8 cellular contexts compared by ENCODE assay signal in the genomic region with DNA sequence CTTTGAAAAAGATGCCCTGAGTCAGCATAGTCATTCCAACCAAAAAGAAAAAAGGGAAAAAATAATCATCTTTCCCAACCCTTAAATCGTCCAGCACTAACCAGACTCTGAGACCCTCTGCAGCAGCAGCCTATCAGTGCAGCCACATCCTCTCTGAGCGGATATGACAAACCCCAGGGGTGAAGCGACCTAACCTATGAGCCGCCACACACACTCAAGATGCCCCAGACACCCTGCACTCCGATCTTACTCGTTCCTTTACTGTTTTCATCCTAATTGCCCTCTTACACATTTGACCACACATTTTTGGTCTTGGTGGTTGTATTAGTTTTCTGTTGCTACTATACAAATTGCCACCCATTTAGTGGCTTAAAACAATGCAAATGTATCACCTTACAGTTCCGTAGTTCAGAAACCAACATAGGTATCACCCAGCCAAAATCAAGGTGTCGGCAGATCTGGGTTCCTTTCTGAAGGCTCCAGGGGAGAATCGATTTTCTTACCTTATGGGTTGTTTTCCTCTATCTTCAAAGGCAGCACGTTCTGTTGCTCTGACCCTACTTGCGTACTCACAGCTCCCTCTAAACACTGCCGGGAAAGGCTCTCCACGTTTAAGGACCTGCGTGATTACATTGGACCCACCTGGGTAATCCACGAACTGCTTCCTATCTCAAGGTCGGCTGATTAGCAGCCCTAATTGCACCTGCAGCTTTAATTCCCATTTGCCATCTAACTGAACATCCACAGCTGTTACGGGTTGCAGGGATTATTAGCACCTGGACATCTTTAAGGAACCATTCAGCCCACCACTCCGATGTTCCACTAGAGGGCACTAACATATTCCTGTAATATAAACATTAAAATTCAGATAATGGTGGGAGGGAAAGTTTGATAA. TPM values are rescaled to one million over a fixed set of nuclear protein-coding genes. Genes with fewer than 3 reads are reported as not detected.
DNase-seq lines count a peak whose midpoint lies in the region; ATAC-seq and TF ChIP-seq lines count a peak whose summit lies in the region.

No MANE protein-coding gene starts in this region.

- peaks cover 73% of the 10 kb centered on the region for H3K4me1 Mint-ChIP-seq in activated CD8-positive, alpha-beta memory T cell treated with anti-CD3 and anti-CD28 coated beads, Interleukin-2, amount 10 ng/mL, durations not matched to agents 7 days and 5 days
- peaks cover 84% of the 10 kb centered on the region for H3K4me1 Mint-ChIP-seq in activated CD8-positive, alpha-beta T cell treated with anti-CD3 and anti-CD28 coated beads, Interleukin-2, amount 10 ng/mL, durations not matched to agents 7 days and 5 days (ENCODE audit: low read depth)

- peak overlapping the region; percentile 94 for H3K27ac Mint-ChIP-seq in activated CD8-positive, alpha-beta memory T cell treated with anti-CD3 and anti-CD28 coated beads, Interleukin-2, amount 10 ng/mL, durations not matched to agents 7 days and 5 days
- peak overlapping the region; percentile 95 for H3K27ac Mint-ChIP-seq in activated CD8-positive, alpha-beta T cell treated with anti-CD3 and anti-CD28 coated beads, Interleukin-2, amount 10 ng/mL, durations not matched to agents 7 days and 5 days

- no peaks in the 10 kb centered on the region for H3K27me3 Mint-ChIP-seq in activated CD8-positive, alpha-beta memory T cell treated with anti-CD3 and anti-CD28 coated beads, Interleukin-2, amount 10 ng/mL, durations not matched to agents 7 days and 5 days
- H3K27me3 Mint-ChIP-seq in activated CD8-positive, alpha-beta T cell treated with anti-CD3 and anti-CD28 coated beads, Interleukin-2, amount 10 ng/mL, durations not matched to agents 7 days and 5 days (ENCODE audit: low read depth), result no peaks in the 10 kb centered on the region

- peak; percentile 36 to 69 for TF ChIP-seq CTCF in right atrium auricular region (IDR thresholded peaks at IDR 0.05)
- peak in 2 of 3 experiments; percentile 61 to 71 for TF ChIP-seq CTCF in testis (IDR thresholded peaks at IDR 0.05)

- H3K27me3 ChIP-seq in right atrium auricular region, result no peaks in the 10 kb centered on the region
- H3K27me3 ChIP-seq in testis, result no peaks in the 10 kb centered on the region

- H3K36me3 Mint-ChIP-seq in activated CD8-positive, alpha-beta memory T cell treated with anti-CD3 and anti-CD28 coated beads, Interleukin-2, amount 10 ng/mL, durations not matched to agents 7 days and 5 days, result no peaks in the 10 kb centered on the region
- peaks cover 4% of the 10 kb centered on the region for H3K36me3 Mint-ChIP-seq in activated CD8-positive, alpha-beta T cell treated with anti-CD3 and anti-CD28 coated beads, Interleukin-2, amount 10 ng/mL, durations not matched to agents 7 days and 5 days (ENCODE audit: low read depth)

- no peak overlapping the region for H3K4me3 ChIP-seq in right atrium auricular region
- no peak overlapping the region for H3K4me3 ChIP-seq in testis

- intact Hi-C loops in testis (cut with DNase I; ENCODE audit: low total_unique reads), result loop anchor here (5.0 kb wide), 1 partner anchor 65 kb away; no protein-coding TSS in a partner anchor

- H3K4me3 Mint-ChIP-seq in activated CD8-positive, alpha-beta memory T cell treated with anti-CD3 and anti-CD28 coated beads, Interleukin-2, amount 10 ng/mL, durations not matched to agents 7 days and 5 days, result peak overlapping the region; percentile 73
- H3K4me3 Mint-ChIP-seq in activated CD8-positive, alpha-beta T cell treated with anti-CD3 and anti-CD28 coated beads, Interleukin-2, amount 10 ng/mL, durations not matched to agents 7 days and 5 days, result peak overlapping the region; percentile 74

- POLR2A ChIA-PET in activated CD8-positive, alpha-beta T cell treated with anti-CD3 and anti-CD28 coated beads, Interleukin-2, amount 10 ng/mL, durations not matched to agents 7 days and 5 days (lab: Charles Lee), result interaction anchor here (1.0 to 1.9 kb wide), 2 partner anchors 84 to 97 kb away, joined by 3 to 5 read pairs; no protein-coding TSS in a partner anchor

- H3K4me1 ChIP-seq in right atrium auricular region, result no peaks in the 10 kb centered on the region
- H3K4me1 ChIP-seq in testis, result peaks cover 9% of the 10 kb centered on the region

- CTCF ChIA-PET in activated CD8-positive, alpha-beta memory T cell treated with anti-CD3 and anti-CD28 coated beads, Interleukin-2, amount 10 ng/mL, durations not matched to agents 7 days and 5 days (lab: Charles Lee), result interaction anchor here (1.0 to 3.7 kb wide), 3 partner anchors 20 to 71 kb away, joined by 3 to 32 read pairs (median 5); no protein-coding TSS in a partner anchor
- CTCF ChIA-PET in activated CD8-positive, alpha-beta T cell treated with anti-CD3 and anti-CD28 coated beads, Interleukin-2, amount 10 ng/mL, durations not matched to agents 7 days and 5 days (lab: Charles Lee), result interaction anchor here (0.9 to 4.1 kb wide), 10 partner anchors 20 to 101 kb away, joined by 3 to 51 read pairs (median 6); no protein-coding TSS in a partner anchor

- H3K9me3 ChIP-seq in right atrium auricular region, result no peaks in the 10 kb centered on the region
- H3K9me3 ChIP-seq in testis, result no peaks in the 10 kb centered on the region

- peak; percentile 83 for ATAC-seq in activated CD8-positive, alpha-beta memory T cell treated with anti-CD3 and anti-CD28 coated beads, Interleukin-2, amount 10 ng/mL, durations not matched to agents 7 days and 5 days
- peak; percentile 83 for ATAC-seq in activated CD8-positive, alpha-beta T cell treated with anti-CD3 and anti-CD28 coated beads, Interleukin-2, amount 10 ng/mL, durations not matched to agents 7 days and 5 days
- no peak for ATAC-seq in HG02588 (IDR thresholded peaks at IDR 0.05; ENCODE audit: unreplicated experiment)

- H3K27ac ChIP-seq in right atrium auricular region, result no peak overlapping the region
- peak overlapping the region in 1 of 2 donors; percentile 34 for H3K27ac ChIP-seq in testis

- peak; percentile 77 for DNase-seq in activated CD8-positive, alpha-beta memory T cell treated with anti-CD3 and anti-CD28 coated beads, Interleukin-2, amount 10 ng/mL, durations not matched to agents 7 days and 5 days
- no peak for DNase-seq in activated CD8-positive, alpha-beta memory T cell treated with anti-CD3 and anti-CD28 coated beads for 24 hours
- DNase-seq in LHCN-M2 (ENCODE audit: low read depth) (peak; percentile 28), right atrium auricular region (ENCODE audit: low spot score) (no peak), testis (peak; percentile 51), GOT3 (lab: John Stamatoyannopoulos, UW) (no peak)
- peak; percentile 70 for DNase-seq in activated CD8-positive, alpha-beta T cell treated with anti-CD3 and anti-CD28 coated beads, Interleukin-2, amount 10 ng/mL, durations not matched to agents 7 days and 5 days

- H3K9me3 Mint-ChIP-seq in activated CD8-positive, alpha-beta memory T cell treated with anti-CD3 and anti-CD28 coated beads, Interleukin-2, amount 10 ng/mL, durations not matched to agents 7 days and 5 days (ENCODE audit: low read depth), result no peaks in the 10 kb centered on the region
- no peaks in the 10 kb centered on the region for H3K9me3 Mint-ChIP-seq in activated CD8-positive, alpha-beta T cell treated with anti-CD3 and anti-CD28 coated beads, Interleukin-2, amount 10 ng/mL, durations not matched to agents 7 days and 5 days (ENCODE audit: insufficient read depth)

- H3K36me3 ChIP-seq in right atrium auricular region (no peaks in the 10 kb centered on the region), testis (ENCODE audit: low read depth, missing control alignments) (no peaks in the 10 kb centered on the region)

- no peak for TF ChIP-seq POLR2A in testis (IDR thresholded peaks at IDR 0.05)

- 47 to 54% methylated on average over 18 of the region's 18 CpGs for WGBS in testis, 2 donors

RNA-seq across cellular contexts. Expression of a gene that starts 37.3 kb away (rescaled TPM):
- total RNA-seq in activated CD8-positive, alpha-beta memory T cell treated with anti-CD3 and anti-CD28 coated beads, Interleukin-2, amount 10 ng/mL, durations not matched to agents 7 days and 5 days, result not detected
- total RNA-seq in LHCN-M2 (2014; rRNA removed), result not detected in 2 replicates
- polyA plus RNA-seq in LHCN-M2 (2012), result not detected
- not detected for total RNA-seq in activated CD8-positive, alpha-beta T cell treated with anti-CD3 and anti-CD28 coated beads, Interleukin-2, amount 10 ng/mL, durations not matched to agents 7 days and 5 days
- not detected for total RNA-seq in right atrium auricular region
- total RNA-seq in testis, result not detected
- not detected for polyA plus RNA-seq in testis (ENCODE audit: insufficient read depth, low read depth, low replicate concordance)

RNA-seq across cellular contexts. Expression of a gene that starts 58.8 kb away (rescaled TPM):
- not detected for total RNA-seq in activated CD8-positive, alpha-beta memory T cell treated with anti-CD3 and anti-CD28 coated beads, Interleukin-2, amount 10 ng/mL, durations not matched to agents 7 days and 5 days
- total RNA-seq in LHCN-M2 (2014; rRNA removed), result not detected in 2 replicates
- polyA plus RNA-seq in LHCN-M2 (2012), result not detected
- total RNA-seq in activated CD8-positive, alpha-beta T cell treated with anti-CD3 and anti-CD28 coated beads, Interleukin-2, amount 10 ng/mL, durations not matched to agents 7 days and 5 days, result not detected
- under 1 TPM in 1 of 2 donors, not detected in 1; 0.51 TPM for total RNA-seq in right atrium auricular region
- not detected for total RNA-seq in testis
- not detected for polyA plus RNA-seq in testis (ENCODE audit: insufficient read depth, low read depth, low replicate concordance)

Comparison
In these comparisons a context has a peak if more than half of its experiments do, and no peak if none do; other contexts are left out.
1. DNase-seq: peak in activated CD8-positive, alpha-beta memory T cell treated with anti-CD3 and anti-CD28 coated beads, Interleukin-2, amount 10 ng/mL, durations not matched to agents 7 days and 5 days (single experiment), LHCN-M2 (single experiment), activated CD8-positive, alpha-beta T cell treated with anti-CD3 and anti-CD28 coated beads, Interleukin-2, amount 10 ng/mL, durations not matched to agents 7 days and 5 days (single experiment) and testis (single experiment); none in activated CD8-positive, alpha-beta memory T cell treated with anti-CD3 and anti-CD28 coated beads for 24 hours (single experiment), right atrium auricular region (single experiment) and GOT3 (single experiment).